In genomic region chr11:117986981-117987495, GRCh38 we compare ENCODE assay signal across 8 cellular contexts. TPM values are rescaled to one million over a fixed set of nuclear protein-coding genes. Genes with fewer than 3 reads are reported as not detected.
DNase-seq lines count a peak whose midpoint lies in the region; ATAC-seq, FAIRE-seq and TF ChIP-seq lines count a peak whose summit lies in the region.

No MANE protein-coding gene starts in this region.

- DNase-seq in ELR (ENCODE audit: low read depth) (peak; percentile 8), astrocyte (ENCODE audit: low read depth) (no peak), brain microvascular endothelial cell (no peak), NCI-H774 (lab: John Stamatoyannopoulos, UW) (no peak), WERI-Rb-1 (no peak)

- no peak overlapping the region for H2AFZ ChIP-seq in OCI-LY3 (ENCODE audit: low read depth, low read length)
- no peak overlapping the region for H2AFZ ChIP-seq in astrocyte (ENCODE audit: low read depth, low read length)
- no peak overlapping the region for H2AFZ ChIP-seq in neural cell (ENCODE audit: low read depth, low read length)

- no peaks in the 10 kb centered on the region for H3F3A ChIP-seq in neural cell (ENCODE audit: insufficient read depth, low read length, poor library complexity, severe bottlenecking)

- peaks cover 11% of the 10 kb centered on the region for H3K4me1 Mint-ChIP-seq in astrocyte (ENCODE audit: low read depth, unreplicated experiment)

- H3K4me2 ChIP-seq in OCI-LY3 (ENCODE audit: low read length) (peak overlapping the region; percentile 99), astrocyte (ENCODE audit: low read length) (peak overlapping the region; percentile 87), neural cell (ENCODE audit: low read length) (no peak overlapping the region)

- H3K9me2 ChIP-seq in neural cell (ENCODE audit: insufficient read depth, low read length): no peaks in the 10 kb centered on the region

- peak overlapping the region; percentile 93 for H3K27ac ChIP-seq in OCI-LY3 (ENCODE audit: low read length)
- no peak overlapping the region for H3K27ac ChIP-seq in astrocyte (ENCODE audit: low read depth, low read length)
- no peak overlapping the region for H3K27ac ChIP-seq in neural cell (ENCODE audit: low read length)
- H3K27ac ChIP-seq in brain microvascular endothelial cell: no peak overlapping the region
- no peak overlapping the region for H3K27ac ChIP-seq in WERI-Rb-1

- H3K36me3 ChIP-seq in OCI-LY3 (replicated peaks; ENCODE audit: low read depth, low read length) (peaks cover 80% of the 10 kb centered on the region), astrocyte (ENCODE audit: insufficient read depth, low read length) (no peaks in the 10 kb centered on the region), neural cell (ENCODE audit: insufficient read depth, low read length) (no peaks in the 10 kb centered on the region), brain microvascular endothelial cell (replicated peaks) (no peaks in the 10 kb centered on the region), WERI-Rb-1 (no peaks in the 10 kb centered on the region)

- FAIRE-seq in astrocyte (lab: Jason Lieb, UNC): no peak

- no peaks in the 10 kb centered on the region for H3K9me3 Mint-ChIP-seq in astrocyte (ENCODE audit: unreplicated experiment)

- in situ Hi-C loops in brain microvascular endothelial cell (cut with HindIII; ENCODE audit: low pct_ligation_motif_present, low sequenced_read_pairs): no loop called here

- no peak for TF ChIP-seq RAD21 in neural cell (conservative IDR thresholded peaks at IDR 0.05)

- peaks cover 58% of the 10 kb centered on the region for H3K4me1 ChIP-seq in OCI-LY3 (ENCODE audit: low read length)
- H3K4me1 ChIP-seq in astrocyte (ENCODE audit: insufficient read depth, low read length): peaks cover 4% of the 10 kb centered on the region

- peaks cover 44% of the 10 kb centered on the region for H4K20me1 ChIP-seq in OCI-LY3 (ENCODE audit: insufficient read depth, low read length)
- no peaks in the 10 kb centered on the region for H4K20me1 ChIP-seq in astrocyte (ENCODE audit: insufficient read depth, low read length)
- H4K20me1 ChIP-seq in neural cell (ENCODE audit: insufficient read depth): no peaks in the 10 kb centered on the region

- H3K36me3 Mint-ChIP-seq in astrocyte (ENCODE audit: low read depth, unreplicated experiment): no peaks in the 10 kb centered on the region

- peak overlapping the region; percentile 88 for H3K4me3 ChIP-seq in OCI-LY3 (ENCODE audit: low read length)
- H3K4me3 ChIP-seq in astrocyte (ENCODE audit: insufficient read depth, low read depth, low read length): no peak overlapping the region
- H3K4me3 ChIP-seq in neural cell (ENCODE audit: low read length): peak overlapping the region; percentile 92
- H3K4me3 ChIP-seq in brain microvascular endothelial cell (ENCODE audit: low read depth, low read length): no peak overlapping the region
- no peak overlapping the region for H3K4me3 ChIP-seq in WERI-Rb-1 (ENCODE audit: low read depth, low read length)

- no peak for TF ChIP-seq CTCF in OCI-LY3 (IDR thresholded peaks at IDR 0.05; ENCODE audit: low read depth, low read length)
- TF ChIP-seq CTCF in astrocyte (IDR thresholded peaks at IDR 0.05; ENCODE audit: insufficient read depth, low read depth, low read length): no peak
- no peak for TF ChIP-seq CTCF in neural cell (IDR thresholded peaks at IDR 0.05; ENCODE audit: poor library complexity, severe bottlenecking)
- no peak for TF ChIP-seq CTCF in brain microvascular endothelial cell (IDR thresholded peaks at IDR 0.05; ENCODE audit: low read depth, low read length, missing control alignments)
- no peak for TF ChIP-seq CTCF in WERI-Rb-1 (IDR thresholded peaks at IDR 0.05; ENCODE audit: low read depth, low read length)

- peaks cover 46% of the 10 kb centered on the region for H3K27me3 Mint-ChIP-seq in astrocyte (ENCODE audit: low read depth, unreplicated experiment)

- H3K4me3 Mint-ChIP-seq in astrocyte (ENCODE audit: unreplicated experiment): peak overlapping the region; percentile 78

- H3K9ac ChIP-seq in OCI-LY3 (ENCODE audit: low read length) (peak overlapping the region; percentile 99), astrocyte (ENCODE audit: low read length) (no peak overlapping the region), neural cell (ENCODE audit: low read length) (no peak overlapping the region)

- H3K79me2 ChIP-seq in OCI-LY3 (ENCODE audit: low read length) (peaks cover 86% of the 10 kb centered on the region), astrocyte (ENCODE audit: insufficient read depth, low read length) (no peaks in the 10 kb centered on the region), neural cell (replicated peaks; ENCODE audit: insufficient read depth, low read length) (no peaks in the 10 kb centered on the region)

- H3K9me3 ChIP-seq in OCI-LY3 (ENCODE audit: insufficient read depth, low read length): no peaks in the 10 kb centered on the region
- H3K9me3 ChIP-seq in astrocyte (ENCODE audit: insufficient read depth, low read depth, low read length): no peaks in the 10 kb centered on the region
- H3K9me3 ChIP-seq in neural cell (ENCODE audit: low read length): no peaks in the 10 kb centered on the region
- H3K9me3 ChIP-seq in WERI-Rb-1 (ENCODE audit: severe bottlenecking): no peaks in the 10 kb centered on the region

- no peak overlapping the region for H3K27ac Mint-ChIP-seq in astrocyte (ENCODE audit: unreplicated experiment)

- peak; percentile 42 for ATAC-seq in GM21737 (IDR thresholded peaks at IDR 0.05; ENCODE audit: unreplicated experiment)

- no peaks in the 10 kb centered on the region for H3K27me3 ChIP-seq in OCI-LY3 (ENCODE audit: low read depth, low read length)
- peaks cover 22% of the 10 kb centered on the region for H3K27me3 ChIP-seq in astrocyte (ENCODE audit: insufficient read depth, low read length)
- H3K27me3 ChIP-seq in neural cell (ENCODE audit: insufficient read depth, low read depth, low read length): peaks cover 30% of the 10 kb centered on the region
- H3K27me3 ChIP-seq in brain microvascular endothelial cell (replicated peaks): peaks cover 16% of the 10 kb centered on the region
- peaks cover 3% of the 10 kb centered on the region for H3K27me3 ChIP-seq in WERI-Rb-1 (ENCODE audit: insufficient read depth, low read depth, severe bottlenecking)

- TF ChIP-seq EP300 in neural cell (conservative IDR thresholded peaks at IDR 0.05; ENCODE audit: poor library complexity, severe bottlenecking): no peak

TF ChIP-seq in neural cell, 6 proteins besides CTCF, POLR2A, EP300 and RAD21:
- TF ChIP-seq POLR2AphosphoS5 (IDR thresholded peaks at IDR 0.05) (no peak), REST (IDR thresholded peaks at IDR 0.05; ENCODE audit: borderline replicate concordance) (no peak), MXI1 (conservative IDR thresholded peaks at IDR 0.05; ENCODE audit: poor library complexity, severe bottlenecking) (no peak), SMC3 (conservative IDR thresholded peaks at IDR 0.05; ENCODE audit: poor library complexity) (no peak), TAF1 (IDR thresholded peaks at IDR 0.05; ENCODE audit: low read depth) (no peak), EZH2 (IDR thresholded peaks at IDR 0.05; ENCODE audit: borderline replicate concordance, insufficient read depth, low read length, poor library complexity, severe bottlenecking) (no peak)

RNA-seq across cellular contexts. Expression of gene IL10RA, which starts 0.8 kb away (rescaled TPM):
- 0.12 and 0.73 TPM in 2 replicates for total RNA-seq in astrocyte
- polyA plus RNA-seq in neural cell: 0.76 and 1.1 TPM in 2 replicates
- polyA minus RNA-seq in neural cell: 2.2 and 3.2 TPM in 2 replicates

RNA-seq across cellular contexts. Expression of gene TMPRSS13, which starts 57.8 kb away (rescaled TPM):
- total RNA-seq in astrocyte: 0.10 and 0.66 TPM in 2 replicates
- not detected in 2 replicates for polyA plus RNA-seq in neural cell
- polyA minus RNA-seq in neural cell: not detected in 2 replicates

Comparison
In these comparisons a context has a peak if more than half of its experiments do, and no peak if none do; other contexts are left out.
1. H3K4me3 ChIP-seq: peak in OCI-LY3 (single experiment) and neural cell (single experiment); none in astrocyte (single experiment), brain microvascular endothelial cell (single experiment) and WERI-Rb-1 (single experiment).